ENCODE assay signal across 8 cellular contexts in genomic region chr7:44257618-44258422, GRCh38. TPM values are rescaled to one million over a fixed set of nuclear protein-coding genes. Genes with fewer than 3 reads are reported as not detected.
DNase-seq lines count a peak whose midpoint lies in the region; ATAC-seq, FAIRE-seq and TF ChIP-seq lines count a peak whose summit lies in the region.

No MANE protein-coding gene starts in this region.

- no peaks in the 10 kb centered on the region for H3K36me3 Mint-ChIP-seq in neural crest cell (ENCODE audit: low read depth)

- no peaks in the 10 kb centered on the region for H3K9me3 ChIP-seq in esophagus (ENCODE audit: control insufficient read depth in 2 of 2, insufficient read depth in 1 of 2, low read depth in 1 of 2, low read length in 1 of 2)
- no peaks in the 10 kb centered on the region for H3K9me3 ChIP-seq in stomach

- H3K4me3 ChIP-seq in esophagus (ENCODE audit: low read depth in 1 of 2, low read length in 2 of 2) (no peak overlapping the region), stomach (no peak overlapping the region)

- peaks cover 25% of the 10 kb centered on the region for H3K4me1 Mint-ChIP-seq in neural crest cell

- intact Hi-C loops in stomach (cut with DNase I; ENCODE audit: low total_unique reads), result no loop called here

- 32 to 36% methylated on average over 18 of the region's 18 CpGs for WGBS in esophagus, 2 donors
- 52 to 60% (median 57%) methylated on average over 11 to 18 of the region's 18 CpGs for WGBS in stomach, 5 donors

- H3K27ac ChIP-seq in esophagus (ENCODE audit: low read depth in 2 of 2, low read length in 1 of 2), result peak overlapping the region; percentile 29 to 69
- H3K27ac ChIP-seq in stomach, result peak overlapping the region; percentile 11 to 76 (median 44)

- DNase-seq in GM12892 (ENCODE audit: insufficient read length), result peak; percentile 80
- peak; percentile 91 for DNase-seq in NK-92 treated with Interleukin-12 subunit alpha and Interleukin-12 subunit beta, amount 100 ng/mL, for 24 hours (lab: John Stamatoyannopoulos, UW)
- peak; percentile 71 for DNase-seq in activated T-cell treated with anti-CD3 and anti-CD28 coated beads for 24 hours (ENCODE audit: low read depth)
- peak; percentile 60 for DNase-seq in neural crest cell (ENCODE audit: low read depth, low spot score)
- peak; percentile 34 for DNase-seq in stomach
- no peak for DNase-seq in LoVo (ENCODE audit: low spot score)

- H3K27ac Mint-ChIP-seq in neural crest cell (ENCODE audit: unreplicated experiment), result peak overlapping the region; percentile 96

- no peaks in the 10 kb centered on the region for H3K27me3 Mint-ChIP-seq in neural crest cell (ENCODE audit: low read depth)

- peak overlapping the region; percentile 73 for H3K4me3 Mint-ChIP-seq in neural crest cell

- peaks cover 2 to 39% of the 10 kb centered on the region in 2 donors for H3K4me1 ChIP-seq in esophagus (ENCODE audit: control insufficient read depth in 2 of 2, insufficient read depth in 2 of 2, low read length in 1 of 2)
- peaks cover 19 to 31% (median 23%) of the 10 kb centered on the region in 4 donors for H3K4me1 ChIP-seq in stomach

- H3K36me3 ChIP-seq in esophagus (ENCODE audit: control insufficient read depth in 2 of 2, insufficient read depth in 2 of 2, low read length in 1 of 2), result no peaks in the 10 kb centered on the region
- H3K36me3 ChIP-seq in stomach, result no peaks in the 10 kb centered on the region

- no peaks in the 10 kb centered on the region for H3K27me3 ChIP-seq in esophagus (ENCODE audit: control insufficient read depth in 1 of 2, insufficient read depth in 2 of 2, low read length in 2 of 2)
- H3K27me3 ChIP-seq in stomach, result peaks cover 0 to 14% (median 0%) of the 10 kb centered on the region in 3 donors

- TF ChIP-seq CTCF in neural crest cell (conservative IDR thresholded peaks at IDR 0.05) (no peak), stomach (IDR thresholded peaks at IDR 0.05) (no peak)

- peak; percentile 99 for FAIRE-seq in GM12892 (lab: Jason Lieb, UNC)

- H3K9me3 Mint-ChIP-seq in neural crest cell, result peaks cover 4% of the 10 kb centered on the region

- TF ChIP-seq POLR2A in GM12892 (IDR thresholded peaks at IDR 0.05; ENCODE audit: low read depth, low read length) (peak; percentile 53; the same call in 1 of the 2 replicates), stomach (IDR thresholded peaks at IDR 0.05) (no peak)

- ATAC-seq in HG02623 (IDR thresholded peaks at IDR 0.05; ENCODE audit: unreplicated experiment), result peak; percentile 86

- no peak for TF ChIP-seq EP300 in stomach (IDR thresholded peaks at IDR 0.05)

RNA-seq across cellular contexts. Expression of gene YKT6, which starts 57.0 kb away (rescaled TPM):
- 37.2 TPM for polyA plus RNA-seq in GM12892 (2012; ENCODE audit: missing spikeins)
- polyA plus RNA-seq in esophagus, result 10 to 100 TPM; 32.7 to 52.6 TPM
- total RNA-seq in neural crest cell, result 95.9 and 97.4 TPM in 2 replicates
- 10 to 100 TPM; 35.7 to 86.9 (median 52.0) TPM for total RNA-seq in stomach
- 10 to 100 TPM; 35.3 to 58.7 (median 52.4) TPM for polyA plus RNA-seq in stomach
